14 cellular contexts compared by ENCODE assay signal in the genomic region with DNA sequence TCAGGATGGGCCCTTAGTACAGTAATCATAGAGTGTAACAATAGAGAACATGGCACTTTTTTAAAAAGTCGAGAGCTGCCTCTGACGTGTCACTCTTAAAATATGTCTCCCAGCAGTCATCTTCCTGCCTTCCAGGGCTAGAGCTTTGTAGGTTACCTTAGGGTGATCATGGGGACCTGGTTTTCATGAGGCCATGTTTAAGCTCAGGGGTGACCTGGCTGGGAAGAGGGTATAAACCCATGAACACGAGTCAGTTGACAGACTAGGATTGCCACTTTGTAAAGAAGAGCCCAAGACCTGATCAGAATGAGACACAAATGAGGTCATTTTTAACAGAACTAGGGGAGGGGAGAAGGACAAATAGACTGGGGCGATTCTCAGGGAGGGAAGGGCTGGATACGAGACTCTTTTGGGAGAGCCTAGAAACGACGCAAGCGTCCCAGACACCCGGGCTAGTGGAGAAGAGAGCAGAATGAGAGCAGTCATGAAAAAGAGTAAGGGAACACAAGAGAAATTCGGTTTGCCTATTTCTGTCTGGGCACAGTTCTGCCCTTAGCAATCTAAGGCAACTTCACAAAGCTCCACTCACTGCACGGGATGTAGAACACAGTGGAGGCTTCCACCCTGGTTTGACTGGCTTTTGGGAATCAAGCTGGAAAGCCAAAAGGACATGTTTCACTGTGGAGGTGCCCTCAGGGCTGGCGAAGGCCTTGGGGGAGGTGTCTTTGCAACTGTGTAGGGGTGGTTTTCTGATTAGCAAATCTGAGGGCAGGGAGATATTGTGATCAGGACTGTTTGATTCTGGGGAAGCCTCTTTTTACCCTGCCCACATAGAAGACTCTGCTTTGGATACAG. TPM values are rescaled to one million over a fixed set of nuclear protein-coding genes. Genes with fewer than 3 reads are reported as not detected.
DNase-seq lines count a peak whose midpoint lies in the region; ATAC-seq and TF ChIP-seq lines count a peak whose summit lies in the region.
"Had no signal": no experiment of that assay in that cellular context is flagged by ENCODE, and none has a peak within 500 bp of the region (broad histone marks: within the 10 kb centered on the region; RNA-seq: fewer than 3 reads in every experiment).

No MANE protein-coding gene starts in this region.

- H3K27ac ChIP-seq in coronary artery (peak overlapping the region; percentile 88 to 97), vagina (peak overlapping the region; percentile 96)

- ATAC-seq in natural killer cell: no peak
- no peak for ATAC-seq in HG03469 (IDR thresholded peaks at IDR 0.05; ENCODE audit: unreplicated experiment)
- no peak for ATAC-seq in HG03520 (IDR thresholded peaks at IDR 0.05; ENCODE audit: unreplicated experiment)
- ATAC-seq in HG02678 (IDR thresholded peaks at IDR 0.05; ENCODE audit: unreplicated experiment): no peak

- peaks cover 43% of the 10 kb centered on the region for H3K4me1 ChIP-seq in vagina

- H3K4me1 Mint-ChIP-seq in T-helper 1 cell treated with Interleukin-12 subunit alpha and Interleukin-12 subunit beta and Interleukin-4 antibody, amounts not matched to agents 30 μg/mL and 1 μg/mL, for 36 hours (ENCODE audit: low read depth): peaks cover 19% of the 10 kb centered on the region
- peaks cover 28% of the 10 kb centered on the region in 2 donors for H3K4me1 Mint-ChIP-seq in natural killer cell

- intact Hi-C loops in natural killer cell (cut with micrococcal nuclease): no loop called here
- intact Hi-C loops in vagina (cut with DNase I): no loop called here

- TF ChIP-seq CTCF in coronary artery (IDR thresholded peaks at IDR 0.05) (no peak), natural killer cell (IDR thresholded peaks at IDR 0.05) (no peak), vagina (IDR thresholded peaks at IDR 0.05) (no peak)

- no peaks in the 10 kb centered on the region for H3K36me3 ChIP-seq in vagina

- H3K27me3 Mint-ChIP-seq in T-helper 1 cell treated with Interleukin-12 subunit alpha and Interleukin-12 subunit beta and Interleukin-4 antibody, amounts not matched to agents 30 μg/mL and 1 μg/mL, for 36 hours (ENCODE audit: low read depth): peaks cover 66% of the 10 kb centered on the region
- H3K27me3 Mint-ChIP-seq in natural killer cell (ENCODE audit: low read depth in 2 of 2): peaks cover 22 to 32% of the 10 kb centered on the region in 2 donors

- no peaks in the 10 kb centered on the region for H3K36me3 Mint-ChIP-seq in T-helper 1 cell treated with Interleukin-12 subunit alpha and Interleukin-12 subunit beta and Interleukin-4 antibody, amounts not matched to agents 30 μg/mL and 1 μg/mL, for 36 hours (ENCODE audit: low read depth)
- no peaks in the 10 kb centered on the region for H3K36me3 Mint-ChIP-seq in natural killer cell

- peak overlapping the region; percentile 0 for H3K4me3 Mint-ChIP-seq in T-helper 1 cell treated with Interleukin-12 subunit alpha and Interleukin-12 subunit beta and Interleukin-4 antibody, amounts not matched to agents 30 μg/mL and 1 μg/mL, for 36 hours
- peak overlapping the region; percentile 83 for H3K4me3 Mint-ChIP-seq in natural killer cell
- H3K4me3 Mint-ChIP-seq: activated CD4-positive, alpha-beta T cell treated with anti-CD3 and anti-CD28 coated beads, Interleukin-2, amount 10 ng/mL, durations not matched to agents 24 days and 14 days had no signal

- DNase-seq in T-helper 1 cell (no peak), coronary artery (ENCODE audit: low spot score) (no peak), natural killer cell (no peak), vagina (ENCODE audit: extremely low spot score in 2 of 2) (no peak)
- DNase-seq: activated CD4-positive, alpha-beta T cell treated with anti-CD3 and anti-CD28 coated beads, Interleukin-2, amount 10 ng/mL, durations not matched to agents 24 days and 14 days; NCI-H774; stimulated activated CD4-positive, alpha-beta T cell treated with anti-CD3 and anti-CD28 coated beads, Interleukin-2, amount 100 ng/mL, for 48 hours had no signal

- no peak overlapping the region for H3K4me3 ChIP-seq in coronary artery
- H3K4me3 ChIP-seq in vagina: no peak overlapping the region

- no peak for TF ChIP-seq POLR2A in vagina (IDR thresholded peaks at IDR 0.05)

- no peak overlapping the region for H3K27ac Mint-ChIP-seq in T-helper 1 cell treated with Interleukin-12 subunit alpha and Interleukin-12 subunit beta and Interleukin-4 antibody, amounts not matched to agents 30 μg/mL and 1 μg/mL, for 36 hours
- no peak overlapping the region for H3K27ac Mint-ChIP-seq in natural killer cell
- H3K27ac Mint-ChIP-seq: activated T-helper 2 cell treated with anti-CD3 and anti-CD28 coated beads, Interferon-gamma antibody, Interleukin-2, Interleukin-4, amounts not matched to agents 10 μg/mL and 5 μg/mL and 100 μg/mL, durations not matched to agents 14 hours and 24 hours and 36 hours; stimulated activated naive CD8-positive, alpha-beta T cell treated with anti-CD3 and anti-CD28 coated beads, Interleukin-15, Interleukin-2, amounts not matched to agents 100 ng/mL and 50 ng/mL, for 24 hours had no signal

- H3K9me3 Mint-ChIP-seq in T-helper 1 cell treated with Interleukin-12 subunit alpha and Interleukin-12 subunit beta and Interleukin-4 antibody, amounts not matched to agents 30 μg/mL and 1 μg/mL, for 36 hours: no peaks in the 10 kb centered on the region
- H3K9me3 Mint-ChIP-seq in natural killer cell: no peaks in the 10 kb centered on the region
- H3K9me3 Mint-ChIP-seq: activated CD4-positive, alpha-beta T cell treated with anti-CD3 and anti-CD28 coated beads, Interleukin-2, amount 10 ng/mL, durations not matched to agents 24 days and 14 days; activated T-helper 2 cell treated with anti-CD3 and anti-CD28 coated beads, Interferon-gamma antibody, Interleukin-2, Interleukin-4, amounts not matched to agents 10 μg/mL and 5 μg/mL and 100 μg/mL, durations not matched to agents 14 hours and 24 hours and 36 hours; central memory CD8-positive, alpha-beta T cell; stimulated activated naive CD8-positive, alpha-beta T cell treated with anti-CD3 and anti-CD28 coated beads, Interleukin-15, Interleukin-2, amounts not matched to agents 100 ng/mL and 50 ng/mL, for 24 hours had no signal

- H3K9me3 ChIP-seq in vagina: no peaks in the 10 kb centered on the region

- no peaks in the 10 kb centered on the region for H3K27me3 ChIP-seq in vagina

RNA-seq across cellular contexts. Expression of a gene that starts 1.8 kb away (rescaled TPM):
- total RNA-seq in natural killer cell: 10 to 100 TPM in 1 of 3 donors, 1 to 10 TPM in 2; 5.3 to 26.1 (median 9.9) TPM
- 26.0 TPM for total RNA-seq in vagina
- total RNA-seq: activated CD4-positive, alpha-beta T cell treated with anti-CD3 and anti-CD28 coated beads, Interleukin-2, amount 10 ng/mL, durations not matched to agents 24 days and 14 days had no signal
